In genomic region chr7:29287366-29287765, GRCh38 we compare ENCODE assay signal across 12 cellular contexts.
A peak's percentile ranks its signal among the peaks of the same experiment; 100 is the strongest.
DNase-seq lines count a peak whose midpoint lies in the region; ATAC-seq and TF ChIP-seq lines count a peak whose summit lies in the region.
"Had no signal": no experiment of that assay in that cellular context is flagged by ENCODE, and none has a peak within 500 bp of the region (broad histone marks: within the 10 kb centered on the region; RNA-seq: fewer than 3 reads in every experiment).

No MANE protein-coding gene starts in this region.

- DNase-seq in activated naive CD4-positive, alpha-beta T cell treated with anti-CD3 and anti-CD28 coated beads, Interleukin-2, amount 50 U/mL, for 72 hours (ENCODE audit: low spot score in 2 of 2), result no peak
- DNase-seq in activated naive CD4-positive, alpha-beta T cell treated with Interleukin-2 at 50 U/mL for 16 hours, result no peak
- DNase-seq in SW 1271 (lab: John Stamatoyannopoulos, UW), result peak; percentile 33 to 47
- peak; percentile 95 for DNase-seq in fibroblast of the aortic adventitia (ENCODE audit: low read depth)
- no peak for DNase-seq in MV-4-11 (lab: John Stamatoyannopoulos, UW)
- DNase-seq: activated CD4-positive, alpha-beta T cell treated with anti-CD3 and anti-CD28 coated beads, Interleukin-2, amount 50 U/mL, for 48 hours; AML-193; mesendoderm had no signal

- TF ChIP-seq CTCF in fibroblast of the aortic adventitia (IDR thresholded peaks at IDR 0.05; ENCODE audit: insufficient read depth, low read length), result no peak

- H3K9me3 Mint-ChIP-seq in activated naive CD4-positive, alpha-beta T cell treated with anti-CD3 and anti-CD28 coated beads, Interleukin-2, amount 50 U/mL, for 72 hours, result no peaks in the 10 kb centered on the region

- peak overlapping the region; percentile 31 for H3K27ac ChIP-seq in temporal lobe (ENCODE audit: low read depth, low read length)
- H3K27ac ChIP-seq: right atrium auricular region had no signal

- no peaks in the 10 kb centered on the region for H3K36me3 Mint-ChIP-seq in activated naive CD4-positive, alpha-beta T cell treated with anti-CD3 and anti-CD28 coated beads, Interleukin-2, amount 50 U/mL, for 72 hours

- H3K4me3 ChIP-seq in fibroblast of the aortic adventitia (ENCODE audit: low read depth, low read length), result no peak overlapping the region
- H3K4me3 ChIP-seq: right atrium auricular region had no signal

- no peak overlapping the region for H3K27ac Mint-ChIP-seq in activated naive CD4-positive, alpha-beta T cell treated with anti-CD3 and anti-CD28 coated beads, Interleukin-2, amount 50 U/mL, for 72 hours

- peak; percentile 62 to 63 for ATAC-seq in activated naive CD4-positive, alpha-beta T cell treated with anti-CD3 and anti-CD28 coated beads, Interleukin-2, amount 50 U/mL, for 72 hours
- ATAC-seq in HG03045 (IDR thresholded peaks at IDR 0.05; ENCODE audit: unreplicated experiment) (no peak), GM19023 (IDR thresholded peaks at IDR 0.05; ENCODE audit: unreplicated experiment) (no peak)

Comparison
In these comparisons a context has a peak if more than half of its experiments do, and no peak if none do; other contexts are left out.
1. ATAC-seq: peak in activated naive CD4-positive, alpha-beta T cell treated with anti-CD3 and anti-CD28 coated beads, Interleukin-2, amount 50 U/mL, for 72 hours (2 of 2); none in HG03045 (single experiment) and GM19023 (single experiment).
2. DNase-seq: peak in SW 1271 (2 of 2) and fibroblast of the aortic adventitia (single experiment); none in activated naive CD4-positive, alpha-beta T cell treated with anti-CD3 and anti-CD28 coated beads, Interleukin-2, amount 50 U/mL, for 72 hours (0 of 2), activated naive CD4-positive, alpha-beta T cell treated with Interleukin-2 at 50 U/mL for 16 hours (single experiment) and MV-4-11 (single experiment).